Comparison of ENCODE assay signal across 1 cellular context in the genomic region with DNA sequence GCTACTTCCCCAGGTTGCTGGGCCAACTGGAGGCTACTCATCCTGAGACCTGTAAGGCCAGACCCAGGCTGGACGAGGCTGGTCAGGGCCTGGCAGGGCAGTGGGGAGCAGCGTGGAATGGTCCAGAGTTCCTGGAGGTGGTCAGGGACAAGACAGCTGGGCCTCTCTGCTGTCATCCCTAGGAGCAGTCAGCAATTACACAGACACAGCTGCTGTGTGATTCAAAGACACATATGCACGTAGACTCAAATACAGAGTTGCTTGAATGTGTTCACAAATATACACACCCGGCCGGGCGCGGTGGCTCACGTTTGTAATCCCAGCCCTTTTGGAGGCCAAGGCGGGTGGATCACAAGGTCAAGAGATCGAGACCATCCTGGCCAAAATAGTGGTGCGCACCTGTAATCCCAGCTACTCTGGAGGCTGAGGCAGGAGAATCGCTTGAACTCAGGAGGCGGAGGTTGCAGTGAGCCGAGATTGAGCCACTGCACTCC.
TF ChIP-seq lines count a peak whose summit lies in the region.

No MANE protein-coding gene starts in this region.

TF ChIP-seq in HepG2, 621 proteins besides CTCF, POLR2A, EP300 and RAD21:
- TF ChIP-seq ZNF572 (CRISPR knock-in tag; IDR thresholded peaks at IDR 0.05), result no peak
- TF ChIP-seq ZKSCAN8 (CRISPR knock-in tag; IDR thresholded peaks at IDR 0.05; ENCODE audit: borderline replicate concordance), result no peak
- TF ChIP-seq, protein P1, sequence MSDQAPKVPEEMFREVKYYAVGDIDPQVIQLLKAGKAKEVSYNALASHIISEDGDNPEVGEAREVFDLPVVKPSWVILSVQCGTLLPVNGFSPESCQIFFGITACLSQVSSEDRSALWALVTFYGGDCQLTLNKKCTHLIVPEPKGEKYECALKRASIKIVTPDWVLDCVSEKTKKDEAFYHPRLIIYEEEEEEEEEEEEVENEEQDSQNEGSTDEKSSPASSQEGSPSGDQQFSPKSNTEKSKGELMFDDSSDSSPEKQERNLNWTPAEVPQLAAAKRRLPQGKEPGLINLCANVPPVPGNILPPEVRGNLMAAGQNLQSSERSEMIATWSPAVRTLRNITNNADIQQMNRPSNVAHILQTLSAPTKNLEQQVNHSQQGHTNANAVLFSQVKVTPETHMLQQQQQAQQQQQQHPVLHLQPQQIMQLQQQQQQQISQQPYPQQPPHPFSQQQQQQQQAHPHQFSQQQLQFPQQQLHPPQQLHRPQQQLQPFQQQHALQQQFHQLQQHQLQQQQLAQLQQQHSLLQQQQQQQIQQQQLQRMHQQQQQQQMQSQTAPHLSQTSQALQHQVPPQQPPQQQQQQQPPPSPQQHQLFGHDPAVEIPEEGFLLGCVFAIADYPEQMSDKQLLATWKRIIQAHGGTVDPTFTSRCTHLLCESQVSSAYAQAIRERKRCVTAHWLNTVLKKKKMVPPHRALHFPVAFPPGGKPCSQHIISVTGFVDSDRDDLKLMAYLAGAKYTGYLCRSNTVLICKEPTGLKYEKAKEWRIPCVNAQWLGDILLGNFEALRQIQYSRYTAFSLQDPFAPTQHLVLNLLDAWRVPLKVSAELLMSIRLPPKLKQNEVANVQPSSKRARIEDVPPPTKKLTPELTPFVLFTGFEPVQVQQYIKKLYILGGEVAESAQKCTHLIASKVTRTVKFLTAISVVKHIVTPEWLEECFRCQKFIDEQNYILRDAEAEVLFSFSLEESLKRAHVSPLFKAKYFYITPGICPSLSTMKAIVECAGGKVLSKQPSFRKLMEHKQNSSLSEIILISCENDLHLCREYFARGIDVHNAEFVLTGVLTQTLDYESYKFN (CRISPR knock-in tag; conservative IDR thresholded peaks at IDR 0.05), result no peak
- TF ChIP-seq, protein P2, sequence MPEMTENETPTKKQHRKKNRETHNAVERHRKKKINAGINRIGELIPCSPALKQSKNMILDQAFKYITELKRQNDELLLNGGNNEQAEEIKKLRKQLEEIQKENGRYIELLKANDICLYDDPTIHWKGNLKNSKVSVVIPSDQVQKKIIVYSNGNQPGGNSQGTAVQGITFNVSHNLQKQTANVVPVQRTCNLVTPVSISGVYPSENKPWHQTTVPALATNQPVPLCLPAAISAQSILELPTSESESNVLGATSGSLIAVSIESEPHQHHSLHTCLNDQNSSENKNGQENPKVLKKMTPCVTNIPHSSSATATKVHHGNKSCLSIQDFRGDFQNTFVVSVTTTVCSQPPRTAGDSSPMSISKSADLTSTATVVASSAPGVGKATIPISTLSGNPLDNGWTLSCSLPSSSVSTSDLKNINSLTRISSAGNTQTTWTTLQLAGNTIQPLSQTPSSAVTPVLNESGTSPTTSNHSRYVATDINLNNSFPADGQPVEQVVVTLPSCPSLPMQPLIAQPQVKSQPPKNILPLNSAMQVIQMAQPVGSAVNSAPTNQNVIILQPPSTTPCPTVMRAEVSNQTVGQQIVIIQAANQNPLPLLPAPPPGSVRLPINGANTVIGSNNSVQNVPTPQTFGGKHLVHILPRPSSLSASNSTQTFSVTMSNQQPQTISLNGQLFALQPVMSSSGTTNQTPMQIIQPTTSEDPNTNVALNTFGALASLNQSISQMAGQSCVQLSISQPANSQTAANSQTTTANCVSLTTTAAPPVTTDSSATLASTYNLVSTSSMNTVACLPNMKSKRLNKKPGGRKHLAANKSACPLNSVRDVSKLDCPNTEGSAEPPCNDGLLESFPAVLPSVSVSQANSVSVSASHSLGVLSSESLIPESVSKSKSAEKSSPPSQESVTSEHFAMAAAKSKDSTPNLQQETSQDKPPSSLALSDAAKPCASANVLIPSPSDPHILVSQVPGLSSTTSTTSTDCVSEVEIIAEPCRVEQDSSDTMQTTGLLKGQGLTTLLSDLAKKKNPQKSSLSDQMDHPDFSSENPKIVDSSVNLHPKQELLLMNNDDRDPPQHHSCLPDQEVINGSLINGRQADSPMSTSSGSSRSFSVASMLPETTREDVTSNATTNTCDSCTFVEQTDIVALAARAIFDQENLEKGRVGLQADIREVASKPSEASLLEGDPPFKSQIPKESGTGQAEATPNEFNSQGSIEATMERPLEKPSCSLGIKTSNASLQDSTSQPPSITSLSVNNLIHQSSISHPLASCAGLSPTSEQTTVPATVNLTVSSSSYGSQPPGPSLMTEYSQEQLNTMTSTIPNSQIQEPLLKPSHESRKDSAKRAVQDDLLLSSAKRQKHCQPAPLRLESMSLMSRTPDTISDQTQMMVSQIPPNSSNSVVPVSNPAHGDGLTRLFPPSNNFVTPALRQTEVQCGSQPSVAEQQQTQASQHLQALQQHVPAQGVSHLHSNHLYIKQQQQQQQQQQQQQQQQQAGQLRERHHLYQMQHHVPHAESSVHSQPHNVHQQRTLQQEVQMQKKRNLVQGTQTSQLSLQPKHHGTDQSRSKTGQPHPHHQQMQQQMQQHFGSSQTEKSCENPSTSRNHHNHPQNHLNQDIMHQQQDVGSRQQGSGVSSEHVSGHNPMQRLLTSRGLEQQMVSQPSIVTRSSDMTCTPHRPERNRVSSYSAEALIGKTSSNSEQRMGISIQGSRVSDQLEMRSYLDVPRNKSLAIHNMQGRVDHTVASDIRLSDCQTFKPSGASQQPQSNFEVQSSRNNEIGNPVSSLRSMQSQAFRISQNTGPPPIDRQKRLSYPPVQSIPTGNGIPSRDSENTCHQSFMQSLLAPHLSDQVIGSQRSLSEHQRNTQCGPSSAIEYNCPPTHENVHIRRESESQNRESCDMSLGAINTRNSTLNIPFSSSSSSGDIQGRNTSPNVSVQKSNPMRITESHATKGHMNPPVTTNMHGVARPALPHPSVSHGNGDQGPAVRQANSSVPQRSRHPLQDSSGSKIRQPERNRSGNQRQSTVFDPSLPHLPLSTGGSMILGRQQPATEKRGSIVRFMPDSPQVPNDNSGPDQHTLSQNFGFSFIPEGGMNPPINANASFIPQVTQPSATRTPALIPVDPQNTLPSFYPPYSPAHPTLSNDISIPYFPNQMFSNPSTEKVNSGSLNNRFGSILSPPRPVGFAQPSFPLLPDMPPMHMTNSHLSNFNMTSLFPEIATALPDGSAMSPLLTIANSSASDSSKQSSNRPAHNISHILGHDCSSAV (CRISPR knock-in tag; IDR thresholded peaks at IDR 0.05; ENCODE audit: borderline replicate concordance), result no peak
- 0 out of 2 replicates have a peak, but pooled peaks have one; percentile 4 for TF ChIP-seq ZFX (CRISPR knock-in tag; IDR thresholded peaks at IDR 0.05; ENCODE audit: low read depth)
- no peak for TF ChIP-seq MEIS2 (CRISPR knock-in tag; IDR thresholded peaks at IDR 0.05)
- no peak for TF ChIP-seq STAG1 (CRISPR knock-in tag; IDR thresholded peaks at IDR 0.05)
- no peak for TF ChIP-seq NFE2 (CRISPR knock-in tag; IDR thresholded peaks at IDR 0.05)
- TF ChIP-seq, protein P3, sequence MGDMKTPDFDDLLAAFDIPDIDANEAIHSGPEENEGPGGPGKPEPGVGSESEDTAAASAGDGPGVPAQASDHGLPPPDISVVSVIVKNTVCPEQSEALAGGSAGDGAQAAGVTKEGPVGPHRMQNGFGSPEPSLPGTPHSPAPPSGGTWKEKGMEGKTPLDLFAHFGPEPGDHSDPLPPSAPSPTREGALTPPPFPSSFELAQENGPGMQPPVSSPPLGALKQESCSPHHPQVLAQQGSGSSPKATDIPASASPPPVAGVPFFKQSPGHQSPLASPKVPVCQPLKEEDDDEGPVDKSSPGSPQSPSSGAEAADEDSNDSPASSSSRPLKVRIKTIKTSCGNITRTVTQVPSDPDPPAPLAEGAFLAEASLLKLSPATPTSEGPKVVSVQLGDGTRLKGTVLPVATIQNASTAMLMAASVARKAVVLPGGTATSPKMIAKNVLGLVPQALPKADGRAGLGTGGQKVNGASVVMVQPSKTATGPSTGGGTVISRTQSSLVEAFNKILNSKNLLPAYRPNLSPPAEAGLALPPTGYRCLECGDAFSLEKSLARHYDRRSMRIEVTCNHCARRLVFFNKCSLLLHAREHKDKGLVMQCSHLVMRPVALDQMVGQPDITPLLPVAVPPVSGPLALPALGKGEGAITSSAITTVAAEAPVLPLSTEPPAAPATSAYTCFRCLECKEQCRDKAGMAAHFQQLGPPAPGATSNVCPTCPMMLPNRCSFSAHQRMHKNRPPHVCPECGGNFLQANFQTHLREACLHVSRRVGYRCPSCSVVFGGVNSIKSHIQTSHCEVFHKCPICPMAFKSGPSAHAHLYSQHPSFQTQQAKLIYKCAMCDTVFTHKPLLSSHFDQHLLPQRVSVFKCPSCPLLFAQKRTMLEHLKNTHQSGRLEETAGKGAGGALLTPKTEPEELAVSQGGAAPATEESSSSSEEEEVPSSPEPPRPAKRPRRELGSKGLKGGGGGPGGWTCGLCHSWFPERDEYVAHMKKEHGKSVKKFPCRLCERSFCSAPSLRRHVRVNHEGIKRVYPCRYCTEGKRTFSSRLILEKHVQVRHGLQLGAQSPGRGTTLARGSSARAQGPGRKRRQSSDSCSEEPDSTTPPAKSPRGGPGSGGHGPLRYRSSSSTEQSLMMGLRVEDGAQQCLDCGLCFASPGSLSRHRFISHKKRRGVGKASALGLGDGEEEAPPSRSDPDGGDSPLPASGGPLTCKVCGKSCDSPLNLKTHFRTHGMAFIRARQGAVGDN (CRISPR knock-in tag; IDR thresholded peaks at IDR 0.05), result peak; percentile 15; the same call in 1 of the 2 replicates
TF ChIP-seq in HepG2: peak in this region for 2.
